22 cellular contexts compared by ENCODE assay signal in the genomic region with DNA sequence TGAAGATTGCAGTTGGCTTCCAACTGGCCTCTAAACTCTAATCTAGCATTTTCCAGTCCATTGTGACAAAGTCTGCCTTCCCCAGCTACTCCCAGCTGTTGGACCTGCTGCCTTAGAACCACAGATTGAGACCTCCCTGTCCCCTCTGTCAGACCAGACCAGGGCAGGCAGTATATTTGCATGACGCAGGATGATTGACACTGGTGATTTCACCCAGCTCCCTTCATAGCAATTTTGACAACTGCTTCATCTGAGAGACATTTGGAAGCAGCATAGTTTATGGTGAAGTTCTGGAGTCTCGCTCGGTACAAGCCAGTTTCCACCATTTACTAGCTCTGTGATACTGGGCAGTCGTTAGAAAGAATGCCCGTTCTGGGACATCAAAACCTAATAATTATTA. TPM values are rescaled to one million over a fixed set of nuclear protein-coding genes. Genes with fewer than 3 reads are reported as not detected.
A peak's percentile ranks its signal among the peaks of the same experiment; 100 is the strongest.
DNase-seq lines count a peak whose midpoint lies in the region; ATAC-seq and TF ChIP-seq lines count a peak whose summit lies in the region.
"Had no signal": no experiment of that assay in that cellular context is flagged by ENCODE, and none has a peak within 500 bp of the region (broad histone marks: within the 10 kb centered on the region; RNA-seq: fewer than 3 reads in every experiment).

No MANE protein-coding gene starts in this region.

- peak overlapping the region; percentile 37 for H3K4me3 Mint-ChIP-seq in activated naive CD4-positive, alpha-beta T cell treated with anti-CD3 and anti-CD28 coated beads, Interleukin-2, amount 50 U/mL, for 24 hours

- no peak overlapping the region for H3K9ac ChIP-seq in Karpas-422 (ENCODE audit: low read length)

- no peaks in the 10 kb centered on the region for H3K9me2 ChIP-seq in Karpas-422 (replicated peaks; ENCODE audit: insufficient read depth, low read length)
- no peaks in the 10 kb centered on the region for H3K9me2 ChIP-seq in hepatocyte (replicated peaks; ENCODE audit: insufficient read depth)

- H3K4me1 ChIP-seq in Karpas-422 (ENCODE audit: low read length) (peaks cover 28% of the 10 kb centered on the region), hepatocyte (ENCODE audit: insufficient read depth) (peaks cover 6% of the 10 kb centered on the region), gastrocnemius medialis (peaks cover 22 to 27% of the 10 kb centered on the region in 2 donors)

- H3K9me3 Mint-ChIP-seq in activated naive CD4-positive, alpha-beta T cell treated with anti-CD3 and anti-CD28 coated beads, Interleukin-2, amount 50 U/mL, for 24 hours: no peaks in the 10 kb centered on the region
- H3K9me3 Mint-ChIP-seq: activated naive CD8-positive, alpha-beta T cell treated with anti-CD3 and anti-CD28 coated beads, Interleukin-2, amount 50 U/mL, for 24 hours had no signal

- TF ChIP-seq POLR2A in gastrocnemius medialis (IDR thresholded peaks at IDR 0.05): no peak

- in situ Hi-C loops in gastrocnemius medialis (cut with MboI; ENCODE audit: low sequenced_read_pairs in 4 of 4): no loop called here

- H3K36me3 Mint-ChIP-seq in activated naive CD4-positive, alpha-beta T cell treated with anti-CD3 and anti-CD28 coated beads, Interleukin-2, amount 50 U/mL, for 24 hours: peaks cover 16% of the 10 kb centered on the region

- no peaks in the 10 kb centered on the region for H3K9me3 ChIP-seq in Karpas-422 (ENCODE audit: low read length)
- H3K9me3 ChIP-seq in hepatocyte (ENCODE audit: low read depth): no peaks in the 10 kb centered on the region
- no peaks in the 10 kb centered on the region for H3K9me3 ChIP-seq in gastrocnemius medialis
- H3K9me3 ChIP-seq: body of pancreas, left lung, neutrophil, spleen, stomach had no signal

- H3K4me1 Mint-ChIP-seq in activated naive CD4-positive, alpha-beta T cell treated with anti-CD3 and anti-CD28 coated beads, Interleukin-2, amount 50 U/mL, for 24 hours: peaks cover 54% of the 10 kb centered on the region

- H2AFZ ChIP-seq in Karpas-422 (ENCODE audit: low read length) (no peak overlapping the region), hepatocyte (no peak overlapping the region)

- H3K27ac Mint-ChIP-seq in activated naive CD4-positive, alpha-beta T cell treated with anti-CD3 and anti-CD28 coated beads, Interleukin-2, amount 50 U/mL, for 24 hours: no peak overlapping the region

- ATAC-seq in gastrocnemius medialis: no peak
- ATAC-seq: activated naive CD8-positive, alpha-beta T cell treated with anti-CD3 and anti-CD28 coated beads, Interleukin-2, amount 50 U/mL, for 24 hours; body of pancreas; left lung had no signal

- H3K27me3 Mint-ChIP-seq in activated naive CD4-positive, alpha-beta T cell treated with anti-CD3 and anti-CD28 coated beads, Interleukin-2, amount 50 U/mL, for 24 hours: no peaks in the 10 kb centered on the region
- H3K27me3 Mint-ChIP-seq: activated naive CD8-positive, alpha-beta T cell treated with anti-CD3 and anti-CD28 coated beads, Interleukin-2, amount 50 U/mL, for 24 hours had no signal

- TF ChIP-seq CTCF in hepatocyte (IDR thresholded peaks at IDR 0.05; ENCODE audit: poor library complexity) (no peak), gastrocnemius medialis (IDR thresholded peaks at IDR 0.05 in 4 of 5, conservative IDR thresholded peaks at IDR 0.05 in 1 of 5) (no peak)

- H3K27me3 ChIP-seq in Karpas-422 (ENCODE audit: low read length): no peaks in the 10 kb centered on the region
- no peaks in the 10 kb centered on the region for H3K27me3 ChIP-seq in hepatocyte
- H3K27me3 ChIP-seq in gastrocnemius medialis: no peaks in the 10 kb centered on the region
- H3K27me3 ChIP-seq: body of pancreas, spleen, stomach had no signal

- H3K79me2 ChIP-seq in Karpas-422 (ENCODE audit: low read length) (peaks cover 41% of the 10 kb centered on the region), hepatocyte (peaks cover 17% of the 10 kb centered on the region)

- intact Hi-C loops in gastrocnemius medialis (cut with DNase I; ENCODE audit: low total_unique reads): loop anchor here (5.0 kb wide), 1 partner anchor 1547 kb away; a partner anchor contains a TSS

- WGBS in hepatocyte (ENCODE audit: low lambda C conversion rate, missing lambda C conversion rate): 95% methylated on average over 5 of the region's 5 CpGs

- peak overlapping the region; percentile 88 for H3K27ac ChIP-seq in Karpas-422 (ENCODE audit: low read length)
- no peak overlapping the region for H3K27ac ChIP-seq in hepatocyte
- H3K27ac ChIP-seq in gastrocnemius medialis: peak overlapping the region in 3 of 4 donors; percentile 84 to 96 (median 92)
- H3K27ac ChIP-seq: body of pancreas, left lung, neutrophil had no signal

- DNase-seq in activated naive CD4-positive, alpha-beta T cell treated with Interleukin-2 at 50 U/mL for 16 hours: no peak
- DNase-seq in Karpas-422: no peak
- peak; percentile 1 for DNase-seq in hepatocyte (ENCODE audit: low spot score)
- no peak for DNase-seq in gastrocnemius medialis
- DNase-seq in SW480 (ENCODE audit: low spot score): no peak
- no peak for DNase-seq in NCI-H510A treated with DMSO at 0.1 percent for 48 hours (lab: John Stamatoyannopoulos, UW)
- no peak for DNase-seq in NCI-H446 treated with DMSO at 0.1 percent for 48 hours (lab: John Stamatoyannopoulos, UW)
- DNase-seq: activated naive CD8-positive, alpha-beta T cell treated with anti-CD3 and anti-CD28 coated beads, Interleukin-2, amount 50 U/mL, for 24 hours; body of pancreas; left lung; midbrain; NCI-H1417 treated with DMSO at 0.1 percent for 48 hours; NCI-H2107; SIG-M5; spleen; stimulated activated CD4-positive, alpha-beta T cell treated with anti-CD3 and anti-CD28 coated beads, Interleukin-4, amount 100 ng/mL, for 1 hour; stomach; trophoblast cell had no signal

- H3K4me2 ChIP-seq in Karpas-422 (ENCODE audit: low read depth, low read length, poor library complexity, severe bottlenecking): peak overlapping the region; percentile 87
- H3K4me2 ChIP-seq in hepatocyte: no peak overlapping the region

- H3K4me3 ChIP-seq in Karpas-422 (ENCODE audit: low read length) (no peak overlapping the region), hepatocyte (no peak overlapping the region), gastrocnemius medialis (no peak overlapping the region)
- H3K4me3 ChIP-seq: body of pancreas, left lung, spleen, stomach had no signal

- H4K20me1 ChIP-seq in Karpas-422 (ENCODE audit: insufficient read depth, low read depth, low read length) (no peaks in the 10 kb centered on the region), hepatocyte (ENCODE audit: insufficient read depth, poor library complexity, severe bottlenecking) (no peaks in the 10 kb centered on the region)

- peaks cover 9% of the 10 kb centered on the region; the same call in 1 of the 2 replicates for H3K36me3 ChIP-seq in Karpas-422 (ENCODE audit: insufficient read depth, low read length)
- H3K36me3 ChIP-seq in hepatocyte (replicated peaks; ENCODE audit: insufficient read depth, low read depth): no peaks in the 10 kb centered on the region
- no peaks in the 10 kb centered on the region for H3K36me3 ChIP-seq in gastrocnemius medialis
- H3K36me3 ChIP-seq: neutrophil had no signal

RNA-seq across cellular contexts. Expression of a gene that starts 2.5 kb away (rescaled TPM):
- 45.7 and 61.3 TPM in 2 replicates for total RNA-seq in Karpas-422 (2014; rRNA removed; shearing (Covaris generic); ENCODE audit: low replicate concordance)
- total RNA-seq in hepatocyte (17.5 and 24.6 TPM in 2 replicates), gastrocnemius medialis (10 to 100 TPM in 1 of 4 donors, 1 to 10 TPM in 3; 2.9 to 11.0 (median 6.1) TPM)
- 8.0 and 12.2 TPM in 2 replicates for polyA plus RNA-seq in hepatocyte

RNA-seq across cellular contexts. Expression of a gene that starts 33.5 kb away (rescaled TPM):
- 1.9 and 5.1 TPM in 2 replicates for total RNA-seq in Karpas-422 (2014; rRNA removed; shearing (Covaris generic); ENCODE audit: low replicate concordance)
- total RNA-seq in hepatocyte (16.1 and 20.3 TPM in 2 replicates), gastrocnemius medialis (under 1 TPM in 2 of 4 donors, not detected in 2; 0.20 to 0.40 TPM)
- polyA plus RNA-seq in hepatocyte: 7.7 and 8.8 TPM in 2 replicates
- total RNA-seq: activated CD8-positive, alpha-beta memory T cell treated with anti-CD3 and anti-CD28 coated beads for 36 hours; M059J had no signal
